In genomic region chr3:4846529-4846928, GRCh38 we compare ENCODE assay signal across 22 cellular contexts.
DNase-seq lines count a peak whose midpoint lies in the region; ATAC-seq and TF ChIP-seq lines count a peak whose summit lies in the region.
"Had no signal": no experiment of that assay in that cellular context is flagged by ENCODE, and none has a peak within 500 bp of the region (broad histone marks: within the 10 kb centered on the region; RNA-seq: fewer than 3 reads in every experiment).

No MANE protein-coding gene starts in this region.

- peak overlapping the region; percentile 53 for H3K27ac Mint-ChIP-seq in activated naive CD4-positive, alpha-beta T cell treated with anti-CD3 and anti-CD28 coated beads, Interleukin-2, amount 50 U/mL, for 24 hours
- H3K27ac Mint-ChIP-seq in activated T-helper 1 cell treated with anti-CD3 and anti-CD28 coated beads, Interleukin-12 subunit alpha, Interleukin-12 subunit beta, Interleukin-2, Interleukin-4 antibody, amounts not matched to agents 30 ng/mL and 10 ng/mL and 1 ng/mL, durations not matched to agents 14 hours and 24 hours and 36 hours = peak overlapping the region; percentile 74
- peak overlapping the region; percentile 95 for H3K27ac Mint-ChIP-seq in stimulated activated effector memory CD8-positive, alpha-beta T cell treated with anti-CD3 and anti-CD28 coated beads, Interleukin-12 subunit alpha, Interleukin-12 subunit beta, amount 100 ng/mL, for 72 hours
- H3K27ac Mint-ChIP-seq in nephron progenitor cell = no peak overlapping the region
- H3K27ac Mint-ChIP-seq: WTC11 had no signal

- intact Hi-C loops in activated T-helper 1 cell treated with anti-CD3 and anti-CD28 coated beads, Interleukin-12 subunit alpha, Interleukin-12 subunit beta, Interleukin-2, Interleukin-4 antibody, amounts not matched to agents 30 ng/mL and 10 ng/mL and 1 ng/mL, durations not matched to agents 14 hours and 24 hours and 36 hours (cut with micrococcal nuclease) = loop anchor here (1.0 kb wide), 2 partner anchors 15 to 176 kb away; no protein-coding TSS in a partner anchor

- H3K9me3 Mint-ChIP-seq in activated naive CD4-positive, alpha-beta T cell treated with anti-CD3 and anti-CD28 coated beads, Interleukin-2, amount 50 U/mL, for 24 hours = peaks cover 11% of the 10 kb centered on the region
- H3K9me3 Mint-ChIP-seq in activated T-helper 1 cell treated with anti-CD3 and anti-CD28 coated beads, Interleukin-12 subunit alpha, Interleukin-12 subunit beta, Interleukin-2, Interleukin-4 antibody, amounts not matched to agents 30 ng/mL and 10 ng/mL and 1 ng/mL, durations not matched to agents 14 hours and 24 hours and 36 hours = peaks cover 10% of the 10 kb centered on the region
- H3K9me3 Mint-ChIP-seq in stimulated activated effector memory CD8-positive, alpha-beta T cell treated with anti-CD3 and anti-CD28 coated beads, Interleukin-12 subunit alpha, Interleukin-12 subunit beta, amount 100 ng/mL, for 72 hours = no peaks in the 10 kb centered on the region
- H3K9me3 Mint-ChIP-seq in nephron progenitor cell = no peaks in the 10 kb centered on the region
- H3K9me3 Mint-ChIP-seq: WTC11 had no signal

- no peak for TF ChIP-seq CTCF in nephron progenitor cell (IDR thresholded peaks at IDR 0.05)

- no peaks in the 10 kb centered on the region for H3K27me3 Mint-ChIP-seq in activated naive CD4-positive, alpha-beta T cell treated with anti-CD3 and anti-CD28 coated beads, Interleukin-2, amount 50 U/mL, for 24 hours
- no peaks in the 10 kb centered on the region for H3K27me3 Mint-ChIP-seq in activated T-helper 1 cell treated with anti-CD3 and anti-CD28 coated beads, Interleukin-12 subunit alpha, Interleukin-12 subunit beta, Interleukin-2, Interleukin-4 antibody, amounts not matched to agents 30 ng/mL and 10 ng/mL and 1 ng/mL, durations not matched to agents 14 hours and 24 hours and 36 hours (ENCODE audit: insufficient read depth)
- H3K27me3 Mint-ChIP-seq in nephron progenitor cell (ENCODE audit: low read depth, poor library complexity) = no peaks in the 10 kb centered on the region

- peak overlapping the region; percentile 15 for H3K4me3 Mint-ChIP-seq in activated naive CD4-positive, alpha-beta T cell treated with anti-CD3 and anti-CD28 coated beads, Interleukin-2, amount 50 U/mL, for 24 hours
- no peak overlapping the region for H3K4me3 Mint-ChIP-seq in activated T-helper 1 cell treated with anti-CD3 and anti-CD28 coated beads, Interleukin-12 subunit alpha, Interleukin-12 subunit beta, Interleukin-2, Interleukin-4 antibody, amounts not matched to agents 30 ng/mL and 10 ng/mL and 1 ng/mL, durations not matched to agents 14 hours and 24 hours and 36 hours
- H3K4me3 Mint-ChIP-seq in stimulated activated effector memory CD8-positive, alpha-beta T cell treated with anti-CD3 and anti-CD28 coated beads, Interleukin-12 subunit alpha, Interleukin-12 subunit beta, amount 100 ng/mL, for 72 hours = no peak overlapping the region
- H3K4me3 Mint-ChIP-seq in nephron progenitor cell = no peak overlapping the region
- H3K4me3 Mint-ChIP-seq: WTC11 had no signal

- no peak for DNase-seq in activated naive CD4-positive, alpha-beta T cell treated with anti-CD3 and anti-CD28 coated beads, Interleukin-2, amount 50 U/mL, for 16 hours
- peak in 2 of 3 experiments; percentile 58 to 87 for DNase-seq in NCI-H1417 (lab: John Stamatoyannopoulos, UW)
- no peak for DNase-seq in activated T-helper 1 cell treated with anti-CD3 and anti-CD28 coated beads, Interleukin-12 subunit alpha, Interleukin-12 subunit beta, Interleukin-2, Interleukin-4 antibody, amounts not matched to agents 30 ng/mL and 10 ng/mL and 1 ng/mL, durations not matched to agents 14 hours and 24 hours and 36 hours (ENCODE audit: low spot score)
- no peak for DNase-seq in stimulated activated effector memory CD8-positive, alpha-beta T cell treated with anti-CD3 and anti-CD28 coated beads, Interleukin-12 subunit alpha, Interleukin-12 subunit beta, amount 100 ng/mL, for 72 hours (ENCODE audit: low spot score in 2 of 2)
- DNase-seq in AML-193 (lab: John Stamatoyannopoulos, UW) = no peak
- no peak for DNase-seq in cerebellum (ENCODE audit: low spot score)
- no peak for DNase-seq in nephron progenitor cell
- DNase-seq: aorta; caudate nucleus; COR-L47; DMS79 treated with DMSO at 0.1 percent for 48 hours; head of caudate nucleus; KG1; left cardiac atrium; mesendoderm; NCI-H1930; NCI-H510A treated with DMSO at 0.1 percent for 48 hours; stimulated activated CD4-positive, alpha-beta T cell treated with anti-CD3 and anti-CD28 coated beads, Interleukin-2, amount 100 ng/mL, for 48 hours; stomach; transverse colon had no signal

- peaks cover 26% of the 10 kb centered on the region for H3K36me3 Mint-ChIP-seq in activated naive CD4-positive, alpha-beta T cell treated with anti-CD3 and anti-CD28 coated beads, Interleukin-2, amount 50 U/mL, for 24 hours
- peaks cover 40% of the 10 kb centered on the region for H3K36me3 Mint-ChIP-seq in activated T-helper 1 cell treated with anti-CD3 and anti-CD28 coated beads, Interleukin-12 subunit alpha, Interleukin-12 subunit beta, Interleukin-2, Interleukin-4 antibody, amounts not matched to agents 30 ng/mL and 10 ng/mL and 1 ng/mL, durations not matched to agents 14 hours and 24 hours and 36 hours (ENCODE audit: low read depth)
- H3K36me3 Mint-ChIP-seq in stimulated activated effector memory CD8-positive, alpha-beta T cell treated with anti-CD3 and anti-CD28 coated beads, Interleukin-12 subunit alpha, Interleukin-12 subunit beta, amount 100 ng/mL, for 72 hours = peaks cover 94% of the 10 kb centered on the region
- peaks cover 28% of the 10 kb centered on the region for H3K36me3 Mint-ChIP-seq in nephron progenitor cell (ENCODE audit: low read depth)
- H3K36me3 Mint-ChIP-seq: WTC11 had no signal

- H3K4me1 Mint-ChIP-seq in activated naive CD4-positive, alpha-beta T cell treated with anti-CD3 and anti-CD28 coated beads, Interleukin-2, amount 50 U/mL, for 24 hours = peaks cover 94% of the 10 kb centered on the region
- H3K4me1 Mint-ChIP-seq in activated T-helper 1 cell treated with anti-CD3 and anti-CD28 coated beads, Interleukin-12 subunit alpha, Interleukin-12 subunit beta, Interleukin-2, Interleukin-4 antibody, amounts not matched to agents 30 ng/mL and 10 ng/mL and 1 ng/mL, durations not matched to agents 14 hours and 24 hours and 36 hours (ENCODE audit: low read depth) = peaks cover 96% of the 10 kb centered on the region
- H3K4me1 Mint-ChIP-seq in stimulated activated effector memory CD8-positive, alpha-beta T cell treated with anti-CD3 and anti-CD28 coated beads, Interleukin-12 subunit alpha, Interleukin-12 subunit beta, amount 100 ng/mL, for 72 hours = peaks cover 91% of the 10 kb centered on the region
- peaks cover 21% of the 10 kb centered on the region for H3K4me1 Mint-ChIP-seq in nephron progenitor cell

- no peak for ATAC-seq in stimulated activated effector memory CD8-positive, alpha-beta T cell treated with anti-CD3 and anti-CD28 coated beads, Interleukin-12 subunit alpha, Interleukin-12 subunit beta, amount 100 ng/mL, for 72 hours
- ATAC-seq: left cardiac atrium, WTC11 had no signal

Comparison
In these comparisons a context has a peak if more than half of its experiments do, and no peak if none do; other contexts are left out.
1. DNase-seq: peak in NCI-H1417 (2 of 3); none in activated naive CD4-positive, alpha-beta T cell treated with anti-CD3 and anti-CD28 coated beads, Interleukin-2, amount 50 U/mL, for 16 hours (single experiment), activated T-helper 1 cell treated with anti-CD3 and anti-CD28 coated beads, Interleukin-12 subunit alpha, Interleukin-12 subunit beta, Interleukin-2, Interleukin-4 antibody, amounts not matched to agents 30 ng/mL and 10 ng/mL and 1 ng/mL, durations not matched to agents 14 hours and 24 hours and 36 hours (single experiment), stimulated activated effector memory CD8-positive, alpha-beta T cell treated with anti-CD3 and anti-CD28 coated beads, Interleukin-12 subunit alpha, Interleukin-12 subunit beta, amount 100 ng/mL, for 72 hours (0 of 2), AML-193 (0 of 2), cerebellum (single experiment) and nephron progenitor cell (single experiment).